ENCODE assay signal across 8 cellular contexts in the genomic region with DNA sequence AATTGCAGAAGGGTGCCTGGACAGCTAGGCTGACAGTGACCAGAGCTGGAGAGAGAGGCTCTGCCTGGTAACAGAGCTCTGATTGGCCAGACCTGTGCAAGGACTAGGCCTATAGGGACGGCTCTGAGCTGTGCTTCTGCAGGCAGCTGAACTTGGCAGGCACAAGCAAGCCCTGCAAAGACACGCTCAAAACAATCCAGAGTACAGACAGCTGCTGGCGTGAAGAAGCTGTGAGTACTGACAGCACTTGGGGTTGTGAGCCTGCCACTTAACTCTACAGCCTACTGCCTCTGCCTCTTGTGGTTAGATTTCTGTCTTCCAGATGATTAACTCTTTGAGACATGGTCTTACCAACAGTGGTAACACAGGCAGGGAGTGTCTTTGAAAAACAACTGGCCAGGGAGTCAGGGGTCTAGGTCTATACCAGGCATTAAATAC.
DNase-seq lines count a peak whose midpoint lies in the region; ATAC-seq and TF ChIP-seq lines count a peak whose summit lies in the region.

No MANE protein-coding gene starts in this region.

- no peaks in the 10 kb centered on the region for H3K27me3 Mint-ChIP-seq in T-helper 2 cell treated with Interferon-gamma antibody and Interleukin-4, amounts not matched to agents 5 μg/mL and 100 μg/mL, for 36 hours (ENCODE audit: low read depth)

- H3K4me3 ChIP-seq in AG10803 (ENCODE audit: low read length) (no peak overlapping the region; the same call in 1 of the 2 replicates), epithelial cell of proximal tubule (ENCODE audit: low read depth, low read length) (no peak overlapping the region), tibial artery (peak overlapping the region; percentile 18 to 20)

- no peak overlapping the region for H3K27ac Mint-ChIP-seq in T-helper 2 cell treated with Interferon-gamma antibody and Interleukin-4, amounts not matched to agents 5 μg/mL and 100 μg/mL, for 36 hours

- ATAC-seq in GM18511 (IDR thresholded peaks at IDR 0.05; ENCODE audit: unreplicated experiment): peak; percentile 94
- peak; percentile 98 for ATAC-seq in HG02870 (IDR thresholded peaks at IDR 0.05; ENCODE audit: unreplicated experiment)

- TF ChIP-seq CTCF in AG10803 (conservative IDR thresholded peaks at IDR 0.05; ENCODE audit: low read length): 0 out of 2 replicates have a peak, but pooled peaks have one; percentile 1
- TF ChIP-seq CTCF in epithelial cell of proximal tubule (conservative IDR thresholded peaks at IDR 0.05; ENCODE audit: low read depth, low read length): no peak
- no peak for TF ChIP-seq CTCF in tibial artery (IDR thresholded peaks at IDR 0.05)

- H3K4me3 Mint-ChIP-seq in T-helper 2 cell treated with Interferon-gamma antibody and Interleukin-4, amounts not matched to agents 5 μg/mL and 100 μg/mL, for 36 hours: no peak overlapping the region

- H3K4me1 ChIP-seq in tibial artery: peaks cover 4 to 77% (median 48%) of the 10 kb centered on the region in 4 donors

- H3K36me3 ChIP-seq in tibial artery: no peaks in the 10 kb centered on the region

- no peaks in the 10 kb centered on the region for H3K27me3 ChIP-seq in tibial artery

- H3K27ac ChIP-seq in tibial artery: peak overlapping the region in 1 of 2 donors; percentile 76

- intact Hi-C loops in tibial artery (cut with DNase I; ENCODE audit: low total_unique reads): loop anchor here (10.0 kb wide), 1 partner anchor 69 kb away; no protein-coding TSS in a partner anchor

- peaks cover 7% of the 10 kb centered on the region for H3K4me1 Mint-ChIP-seq in T-helper 2 cell treated with Interferon-gamma antibody and Interleukin-4, amounts not matched to agents 5 μg/mL and 100 μg/mL, for 36 hours (ENCODE audit: low read depth)

- DNase-seq in AG10803 (ENCODE audit: low read depth) (peak; percentile 98), NCI-H146 treated with DMSO at 0.1 percent for 48 hours (lab: John Stamatoyannopoulos, UW; ENCODE audit: unreplicated experiment) (peak; percentile 72), epithelial cell of proximal tubule (ENCODE audit: low read depth) (peak; percentile 80), midbrain (lab: John Stamatoyannopoulos, UW) (peak; percentile 92), tibial artery (peak; percentile 88 to 93)
- DNase-seq in T-helper 2 cell treated with Interferon-gamma antibody and Interleukin-4, amounts not matched to agents 5 μg/mL and 100 μg/mL, for 36 hours (ENCODE audit: low spot score): peak; percentile 10

- H3K36me3 Mint-ChIP-seq in T-helper 2 cell treated with Interferon-gamma antibody and Interleukin-4, amounts not matched to agents 5 μg/mL and 100 μg/mL, for 36 hours (ENCODE audit: low read depth): no peaks in the 10 kb centered on the region

- H3K9me3 ChIP-seq in tibial artery: no peaks in the 10 kb centered on the region

- H3K9me3 Mint-ChIP-seq in T-helper 2 cell treated with Interferon-gamma antibody and Interleukin-4, amounts not matched to agents 5 μg/mL and 100 μg/mL, for 36 hours: no peaks in the 10 kb centered on the region

Comparison
In these comparisons a context has a peak if more than half of its experiments do, and no peak if none do; other contexts are left out.
1. DNase-seq: peak in every context shown above with its lines; median percentile 98 in AG10803; 92 in midbrain; 90 in tibial artery; 80 in epithelial cell of proximal tubule; 72 in NCI-H146 treated with DMSO at 0.1 percent for 48 hours; 10 in T-helper 2 cell treated with Interferon-gamma antibody and Interleukin-4, amounts not matched to agents 5 μg/mL and 100 μg/mL, for 36 hours.
2. H3K4me3 ChIP-seq: peak in tibial artery (2 of 2); none in AG10803 (single experiment) and epithelial cell of proximal tubule (single experiment).